9 cellular contexts compared by ENCODE assay signal in genomic region chr1:84077476-84078107, GRCh38.
DNase-seq lines count a peak whose midpoint lies in the region; ATAC-seq, FAIRE-seq and TF ChIP-seq lines count a peak whose summit lies in the region.
"Had no signal": no experiment of that assay in that cellular context is flagged by ENCODE, and none has a peak within 500 bp of the region (broad histone marks: within the 10 kb centered on the region; RNA-seq: fewer than 3 reads in every experiment).

No MANE protein-coding gene starts in this region.

- TF ChIP-seq EP300 in HepG2 (IDR thresholded peaks at IDR 0.05; ENCODE audit: low read depth in 2 of 2, low read length in 2 of 2) (no peak), HepG2 (CRISPR knock-in tag; IDR thresholded peaks at IDR 0.05; ENCODE audit: borderline replicate concordance) (no peak)

- peaks cover 26% of the 10 kb centered on the region for H3K4me1 ChIP-seq in HepG2 (ENCODE audit: insufficient read depth, low read length)

- H3K27me3 ChIP-seq in HepG2 (ENCODE audit: control insufficient read depth in 1 of 2, insufficient read depth in 2 of 2, low read length in 2 of 2): no peaks in the 10 kb centered on the region

- H3K27ac ChIP-seq in HepG2 (ENCODE audit: extremely low read length, insufficient read depth, low read length): peak overlapping the region; percentile 90

- CTCF ChIA-PET in HepG2 (lab: Yijun Ruan, JAX; ENCODE audit: low intra/inter-chr PET ratio, low total read pairs): no interaction called here

- H3K79me2 ChIP-seq in HepG2 (ENCODE audit: insufficient read depth, low read length): peaks cover 17% of the 10 kb centered on the region

- TF ChIP-seq POLR2A in HepG2 (IDR thresholded peaks at IDR 0.05; ENCODE audit: insufficient read depth in 1 of 2, low read depth in 2 of 2, low read length in 2 of 2): peak; percentile 80 to 88

- DNase-seq in AG09319 (ENCODE audit: extremely low read depth, low read depth): peak; percentile 28
- peak; percentile 81 for DNase-seq in NCI-H446 treated with DMSO at 0.1 percent for 48 hours (lab: John Stamatoyannopoulos, UW)
- peak; percentile 92 for DNase-seq in activated CD4-positive, alpha-beta T cell treated with anti-CD3 and anti-CD28 coated beads, Interleukin-2, amount 10 ng/mL, durations not matched to agents 24 days and 14 days
- DNase-seq in cortex of kidney (lab: John Stamatoyannopoulos, UW): peak; percentile 15
- DNase-seq in HepG2 (ENCODE audit: low spot score): peak; percentile 47
- DNase-seq in stimulated activated CD4-positive, alpha-beta T cell treated with anti-CD3 and anti-CD28 coated beads, Interleukin-4, amount 100 ng/mL, for 1 hour: peak; percentile 73

- no peaks in the 10 kb centered on the region for H3K9me3 ChIP-seq in HepG2 (ENCODE audit: low read length)

- no peak for FAIRE-seq in HepG2 (lab: Jason Lieb, UNC)
- FAIRE-seq: TTC549 had no signal

- POLR2A ChIA-PET in HepG2 (lab: Yijun Ruan, JAX): interaction anchor here (0.7 to 1.5 kb wide), 3 partner anchors 429 to 496 kb away, joined by 3 to 7 read pairs (median 4); partner anchors contain the start of genes CTBS, GNG5 and SPATA1

- H3K9me3 Mint-ChIP-seq in activated CD4-positive, alpha-beta T cell treated with anti-CD3 and anti-CD28 coated beads, Interleukin-2, amount 10 ng/mL, durations not matched to agents 24 days and 14 days: no peaks in the 10 kb centered on the region

- WGBS in HepG2 (ENCODE audit: low lambda C conversion rate): 0% methylated on average over 13 of the region's 71 CpGs

- H2AFZ ChIP-seq in HepG2 (ENCODE audit: low read length): peak overlapping the region; percentile 15

- no peak for TF ChIP-seq RAD21 in HepG2 (CRISPR knock-in tag; IDR thresholded peaks at IDR 0.05)

- peak; percentile 93 for ATAC-seq in GM18909 (IDR thresholded peaks at IDR 0.05; ENCODE audit: poor library complexity, unreplicated experiment)
- peak; percentile 92 for ATAC-seq in HG03139 (IDR thresholded peaks at IDR 0.05; ENCODE audit: unreplicated experiment)
- ATAC-seq in HepG2: peak; percentile 94

- H3K36me3 Mint-ChIP-seq in activated CD4-positive, alpha-beta T cell treated with anti-CD3 and anti-CD28 coated beads, Interleukin-2, amount 10 ng/mL, durations not matched to agents 24 days and 14 days (ENCODE audit: low read depth): no peaks in the 10 kb centered on the region

- peak overlapping the region; percentile 78 for H3K4me3 Mint-ChIP-seq in activated CD4-positive, alpha-beta T cell treated with anti-CD3 and anti-CD28 coated beads, Interleukin-2, amount 10 ng/mL, durations not matched to agents 24 days and 14 days

- H3K27me3 Mint-ChIP-seq in activated CD4-positive, alpha-beta T cell treated with anti-CD3 and anti-CD28 coated beads, Interleukin-2, amount 10 ng/mL, durations not matched to agents 24 days and 14 days: peaks cover 23% of the 10 kb centered on the region

- peak overlapping the region; percentile 61 for H3K27ac Mint-ChIP-seq in activated CD4-positive, alpha-beta T cell treated with anti-CD3 and anti-CD28 coated beads, Interleukin-2, amount 10 ng/mL, durations not matched to agents 24 days and 14 days

- TF ChIP-seq CTCF in AG09319 (IDR thresholded peaks at IDR 0.05; ENCODE audit: low read depth, low read length) (peak; percentile 17), HepG2 (CRISPR knock-in tag; IDR thresholded peaks at IDR 0.05) (no peak)

- peak overlapping the region; percentile 89 to 99 (median 92) for H3K4me3 ChIP-seq in HepG2 (replicated peaks in 1 of 3; ENCODE audit: insufficient read depth in 1 of 3, low read depth in 2 of 3, low read length in 3 of 3)

- intact Hi-C loops in activated CD4-positive, alpha-beta T cell treated with anti-CD3 and anti-CD28 coated beads, Interleukin-2, amount 10 ng/mL, durations not matched to agents 24 days and 14 days (cut with micrococcal nuclease): loop anchor here (2.0 to 5.0 kb wide), 3 partner anchors 13 to 221 kb away; partner anchors contain the start of gene TTLL7
- intact Hi-C loops in HepG2 (cut with micrococcal nuclease; ENCODE audit: unreplicated experiment): loop anchor here (1.0 to 10.0 kb wide), 5 partner anchors 12 to 495 kb away; partner anchors contain the start of genes CTBS and RPF1

- peaks cover 10% of the 10 kb centered on the region for H3K4me1 Mint-ChIP-seq in activated CD4-positive, alpha-beta T cell treated with anti-CD3 and anti-CD28 coated beads, Interleukin-2, amount 10 ng/mL, durations not matched to agents 24 days and 14 days

- peak overlapping the region; percentile 92 for H3K9ac ChIP-seq in HepG2 (ENCODE audit: insufficient read depth, low read depth, low read length)

- BruUV-seq in HepG2 (replicated peaks; lab: Mats Ljungman, UMichigan): TSS peak; percentile 83

- H4K20me1 ChIP-seq in HepG2 (ENCODE audit: insufficient read depth, low read length): no peaks in the 10 kb centered on the region

- H3K36me3 ChIP-seq in HepG2 (replicated peaks in 1 of 2; ENCODE audit: control insufficient read depth in 1 of 2, insufficient read depth in 2 of 2, low read length in 2 of 2): no peaks in the 10 kb centered on the region

- H3K4me2 ChIP-seq in HepG2 (ENCODE audit: low read depth, low read length): peak overlapping the region; percentile 84

- in situ Hi-C loops in HepG2 (cut with HindIII; ENCODE audit: extremely low pct_ligation_motif_present, low pct_unique_long_range_greater_than_20kb): no loop called here

TF ChIP-seq in HepG2, 621 proteins besides CTCF, POLR2A, EP300 and RAD21 (continues in another document):
- TF ChIP-seq ZNF124 (CRISPR knock-in tag; IDR thresholded peaks at IDR 0.05) (0 out of 2 replicates have a peak, but pooled peaks have one; percentile 23), NONO (IDR thresholded peaks at IDR 0.05) (no peak), NONO (CRISPR knock-in tag; conservative IDR thresholded peaks at IDR 0.05) (no peak; the same call in 1 of the 2 replicates), MED1 (CRISPR knock-in tag; IDR thresholded peaks at IDR 0.05) (0 out of 2 replicates have a peak, but pooled peaks have one; percentile 22), ASH2L (IDR thresholded peaks at IDR 0.05; ENCODE audit: insufficient read length, low read depth, low read length) (peak; percentile 86), ZNF34 (CRISPR knock-in tag; IDR thresholded peaks at IDR 0.05; ENCODE audit: borderline replicate concordance) (no peak), ZFP90 (CRISPR knock-in tag; IDR thresholded peaks at IDR 0.05; ENCODE audit: borderline replicate concordance) (no peak), SNAI1 (CRISPR knock-in tag; IDR thresholded peaks at IDR 0.05; ENCODE audit: borderline replicate concordance) (peak; percentile 58; the same call in 1 of the 2 replicates), ZNF816 (CRISPR knock-in tag; IDR thresholded peaks at IDR 0.05; ENCODE audit: borderline replicate concordance) (peak; percentile 48; the same call in 1 of the 2 replicates), HNF1A (IDR thresholded peaks at IDR 0.05; ENCODE audit: low read depth) (no peak), HNF1A (CRISPR knock-in tag; IDR thresholded peaks at IDR 0.05; ENCODE audit: borderline replicate concordance) (0 out of 2 replicates have a peak, but pooled peaks have one; percentile 12), MEF2D (CRISPR knock-in tag; IDR thresholded peaks at IDR 0.05) (no peak), SKIL (CRISPR knock-in tag; IDR thresholded peaks at IDR 0.05; ENCODE audit: borderline replicate concordance) (no peak)

Comparison
In these comparisons a context has a peak if more than half of its experiments do, and no peak if none do; other contexts are left out.
1. Peak in every context shown above with its lines: DNase-seq, ATAC-seq, H3K4me3 ChIP-seq and H3K27ac ChIP-seq.
2. DNase-seq: peak in every context shown above with its lines; median percentile 92 in activated CD4-positive, alpha-beta T cell treated with anti-CD3 and anti-CD28 coated beads, Interleukin-2, amount 10 ng/mL, durations not matched to agents 24 days and 14 days; 81 in NCI-H446 treated with DMSO at 0.1 percent for 48 hours; 73 in stimulated activated CD4-positive, alpha-beta T cell treated with anti-CD3 and anti-CD28 coated beads, Interleukin-4, amount 100 ng/mL, for 1 hour; 47 in HepG2; 28 in AG09319; 15 in cortex of kidney.